In genomic region chr1:184037849-184038591, GRCh38 we compare ENCODE assay signal across 10 cellular contexts. TPM values are rescaled to one million over a fixed set of nuclear protein-coding genes. Genes with fewer than 3 reads are reported as not detected.
DNase-seq lines count a peak whose midpoint lies in the region; ATAC-seq and TF ChIP-seq lines count a peak whose summit lies in the region.
"Had no signal": no experiment of that assay in that cellular context is flagged by ENCODE, and none has a peak within 500 bp of the region (broad histone marks: within the 10 kb centered on the region; RNA-seq: fewer than 3 reads in every experiment).

No MANE protein-coding gene starts in this region.

- H3K36me3 Mint-ChIP-seq in activated naive CD4-positive, alpha-beta T cell treated with anti-CD3 and anti-CD28 coated beads, Interleukin-2, amount 50 U/mL, for 24 hours, result peaks cover 6% of the 10 kb centered on the region
- peaks cover 2% of the 10 kb centered on the region for H3K36me3 Mint-ChIP-seq in memory B cell

- no peak for DNase-seq in activated naive CD4-positive, alpha-beta T cell treated with anti-CD3 and anti-CD28 coated beads, Interleukin-2, amount 50 U/mL, for 16 hours
- no peak for DNase-seq in memory B cell (ENCODE audit: low spot score in 2 of 2)
- DNase-seq in thoracic aorta (ENCODE audit: low spot score), result no peak
- no peak for DNase-seq in PC-9
- DNase-seq in epidermal melanocyte (ENCODE audit: insufficient read length, low spot score), result no peak
- DNase-seq: DND-41 had no signal

- H3K4me2 ChIP-seq in PC-9, result no peak overlapping the region

- no peaks in the 10 kb centered on the region for H3F3A ChIP-seq in PC-9 (ENCODE audit: insufficient read depth, low read depth)

- no peak overlapping the region for H2AFZ ChIP-seq in PC-9

- H3K9me3 ChIP-seq in thoracic aorta (no peaks in the 10 kb centered on the region), PC-9 (ENCODE audit: insufficient read depth, low read depth) (no peaks in the 10 kb centered on the region)

- H3K4me1 Mint-ChIP-seq in activated naive CD4-positive, alpha-beta T cell treated with anti-CD3 and anti-CD28 coated beads, Interleukin-2, amount 50 U/mL, for 24 hours, result peaks cover 22% of the 10 kb centered on the region
- H3K4me1 Mint-ChIP-seq in memory B cell, result peaks cover 7% of the 10 kb centered on the region

- peaks cover 54% of the 10 kb centered on the region for H3K27me3 Mint-ChIP-seq in activated naive CD4-positive, alpha-beta T cell treated with anti-CD3 and anti-CD28 coated beads, Interleukin-2, amount 50 U/mL, for 24 hours
- peaks cover 32% of the 10 kb centered on the region for H3K27me3 Mint-ChIP-seq in memory B cell

- peaks cover 6 to 8% of the 10 kb centered on the region in 2 donors for H3K4me1 ChIP-seq in thoracic aorta (ENCODE audit: control insufficient read depth in 1 of 2, low read depth in 2 of 2)
- no peaks in the 10 kb centered on the region for H3K4me1 ChIP-seq in PC-9 (replicated peaks; ENCODE audit: insufficient read depth)

- H3K27ac ChIP-seq in angular gyrus (ENCODE audit: low read depth, low read length) (peak overlapping the region; percentile 96), thoracic aorta (no peak overlapping the region), PC-9 (no peak overlapping the region)

- H3K4me3 ChIP-seq in thoracic aorta (peak overlapping the region; percentile 80), PC-9 (no peak overlapping the region)

- BruUV-seq in PC-9 (replicated peaks; lab: Mats Ljungman, UMichigan), result no TSS peak

- H3K4me3 Mint-ChIP-seq in activated naive CD4-positive, alpha-beta T cell treated with anti-CD3 and anti-CD28 coated beads, Interleukin-2, amount 50 U/mL, for 24 hours, result peak overlapping the region; percentile 71
- peak overlapping the region; percentile 71 for H3K4me3 Mint-ChIP-seq in memory B cell

- H4K20me1 ChIP-seq in PC-9 (ENCODE audit: insufficient read depth), result no peaks in the 10 kb centered on the region; the same call in 1 of the 2 replicates

- POLR2A ChIA-PET in PC-9 (lab: Charles Lee; ENCODE audit: unreplicated experiment), result no interaction called here

- no peaks in the 10 kb centered on the region for H3K79me2 ChIP-seq in PC-9 (ENCODE audit: low read depth)

- no peak for TF ChIP-seq CTCF in thoracic aorta (IDR thresholded peaks at IDR 0.05)
- no peak for TF ChIP-seq CTCF in PC-9 (conservative IDR thresholded peaks at IDR 0.05)

- H3K36me3 ChIP-seq in thoracic aorta (no peaks in the 10 kb centered on the region), PC-9 (ENCODE audit: low read depth) (no peaks in the 10 kb centered on the region)

- intact Hi-C loops in PC-9 (cut with micrococcal nuclease; ENCODE audit: unreplicated experiment), result no loop called here

- no peaks in the 10 kb centered on the region for H3K9me2 ChIP-seq in PC-9 (ENCODE audit: insufficient read depth)

- no peak overlapping the region for H3K27ac Mint-ChIP-seq in activated naive CD4-positive, alpha-beta T cell treated with anti-CD3 and anti-CD28 coated beads, Interleukin-2, amount 50 U/mL, for 24 hours
- H3K27ac Mint-ChIP-seq in memory B cell, result no peak overlapping the region

- CTCF ChIA-PET in PC-9 (lab: Charles Lee), result interaction anchor here (0.6 kb wide), 1 partner anchor 118 kb away, joined by 12 read pairs; no protein-coding TSS in a partner anchor

- no peak for ATAC-seq in memory B cell (ENCODE audit: low read depth)
- no peak for ATAC-seq in thoracic aorta (ENCODE audit: insufficient number of reproducible peaks, low FRiP score, low read depth)
- ATAC-seq in GM19463 (IDR thresholded peaks at IDR 0.05; ENCODE audit: unreplicated experiment), result no peak

- H3K27me3 ChIP-seq in thoracic aorta (replicated peaks; ENCODE audit: insufficient read depth), result no peaks in the 10 kb centered on the region
- H3K27me3 ChIP-seq in PC-9 (ENCODE audit: insufficient read depth, low read depth), result peaks cover 16% of the 10 kb centered on the region; the same call in 1 of the 2 replicates

- H3K9me3 Mint-ChIP-seq in activated naive CD4-positive, alpha-beta T cell treated with anti-CD3 and anti-CD28 coated beads, Interleukin-2, amount 50 U/mL, for 24 hours, result no peaks in the 10 kb centered on the region
- H3K9me3 Mint-ChIP-seq in memory B cell, result no peaks in the 10 kb centered on the region
- H3K9me3 Mint-ChIP-seq: dendritic cell treated with granulocyte-macrophage colony-stimulating factor and Interleukin-4, amounts not matched to agents 40 ng/mL and 50 ng/mL, for 4 days had no signal

RNA-seq across cellular contexts. Expression of gene COLGALT2, which starts 0.5 kb away (rescaled TPM):
- 1 to 10 TPM; 2.6 to 5.8 TPM for total RNA-seq in thoracic aorta
- 0.44 and 0.58 TPM in 2 replicates for total RNA-seq in PC-9 (2021)

RNA-seq across cellular contexts. Expression of gene TSEN15, which starts 13.5 kb away (rescaled TPM):
- total RNA-seq in thoracic aorta (10 to 100 TPM; 24.8 to 29.7 TPM), PC-9 (2021) (46.0 and 52.0 TPM in 2 replicates)
